Comparison of ENCODE assay signal across 22 cellular contexts in genomic region chr5:97245371-97245770, GRCh38.
"Had no signal": no experiment of that assay in that cellular context is flagged by ENCODE, and none has a peak within 500 bp of the region (broad histone marks: within the 10 kb centered on the region; RNA-seq: fewer than 3 reads in every experiment).

No MANE protein-coding gene starts in this region.

- H3K4me1 Mint-ChIP-seq: activated CD4-positive, alpha-beta T cell treated with anti-CD3 and anti-CD28 coated beads for 36 hours; activated naive CD8-positive, alpha-beta T cell treated with anti-CD3 and anti-CD28 coated beads, Interleukin-2, amount 10 ng/mL, durations not matched to agents 7 days and 5 days; T-cell had no signal

- H3K27ac Mint-ChIP-seq: activated CD4-positive, alpha-beta T cell treated with anti-CD3 and anti-CD28 coated beads for 36 hours; activated CD8-positive, alpha-beta T cell treated with anti-CD3 and anti-CD28 coated beads for 36 hours; activated naive CD8-positive, alpha-beta T cell treated with anti-CD3 and anti-CD28 coated beads, Interleukin-2, amount 10 ng/mL, durations not matched to agents 7 days and 5 days; activated T-helper 2 cell treated with anti-CD3 and anti-CD28 coated beads, Interferon-gamma antibody, Interleukin-2, Interleukin-4, amounts not matched to agents 10 μg/mL and 5 μg/mL and 100 μg/mL, durations not matched to agents 14 hours and 24 hours and 36 hours; T-cell; WTC11 had no signal

- H3K4me3 ChIP-seq: body of pancreas, colonic mucosa, mucosa of descending colon had no signal

- H3K36me3 Mint-ChIP-seq: activated naive CD8-positive, alpha-beta T cell treated with anti-CD3 and anti-CD28 coated beads, Interleukin-2, amount 10 ng/mL, durations not matched to agents 7 days and 5 days had no signal

- H3K4me3 Mint-ChIP-seq: activated CD4-positive, alpha-beta T cell treated with anti-CD3 and anti-CD28 coated beads for 36 hours; activated CD8-positive, alpha-beta T cell treated with anti-CD3 and anti-CD28 coated beads for 36 hours; activated naive CD8-positive, alpha-beta T cell treated with anti-CD3 and anti-CD28 coated beads, Interleukin-2, amount 10 ng/mL, durations not matched to agents 7 days and 5 days; naive B cell; T-cell; WTC11 had no signal

- ATAC-seq: activated CD4-positive, alpha-beta T cell treated with anti-CD3 and anti-CD28 coated beads for 36 hours; activated CD8-positive, alpha-beta T cell treated with anti-CD3 and anti-CD28 coated beads for 36 hours; body of pancreas; left ventricle myocardium superior; mucosa of descending colon; T-cell; WTC11 had no signal

- H3K36me3 ChIP-seq: colonic mucosa had no signal

- DNase-seq: activated CD4-positive, alpha-beta T cell treated with anti-CD3 and anti-CD28 coated beads for 36 hours; activated CD8-positive, alpha-beta T cell treated with anti-CD3 and anti-CD28 coated beads for 36 hours; activated naive CD4-positive, alpha-beta T cell treated with Interleukin-2 at 50 U/mL for 16 hours; activated naive CD8-positive, alpha-beta T cell treated with anti-CD3 and anti-CD28 coated beads, Interleukin-2, amount 10 ng/mL, durations not matched to agents 7 days and 5 days; activated T-cell treated with anti-CD3 and anti-CD28 coated beads, Interleukin-2, amount 50 U/mL, for 1 hour; amygdala; body of pancreas; central memory CD4-positive, alpha-beta T cell; colonic mucosa; foreskin melanocyte; head of caudate nucleus; left ventricle myocardium superior; mucosa of descending colon; naive B cell; nucleus accumbens; stimulated activated CD4-positive, alpha-beta T cell treated with anti-CD3 and anti-CD28 coated beads, Interleukin-12 subunit alpha, Interleukin-12 subunit beta, amount 100 ng/mL, for 4 hours; stimulated activated CD4-positive, alpha-beta T cell treated with anti-CD3 and anti-CD28 coated beads, Interleukin-1b, Interleukin-23, amount 100 ng/mL, for 48 hours; stimulated activated CD8-positive, alpha-beta memory T cell treated with anti-CD3 and anti-CD28 coated beads, Interleukin-4, amount 100 ng/mL, for 48 hours; stimulated activated naive CD4-positive, alpha-beta T cell; T-cell had no signal

- H3K9me3 Mint-ChIP-seq: activated CD8-positive, alpha-beta T cell treated with anti-CD3 and anti-CD28 coated beads for 36 hours; activated naive CD8-positive, alpha-beta T cell treated with anti-CD3 and anti-CD28 coated beads, Interleukin-2, amount 10 ng/mL, durations not matched to agents 7 days and 5 days; activated T-helper 2 cell treated with anti-CD3 and anti-CD28 coated beads, Interferon-gamma antibody, Interleukin-2, Interleukin-4, amounts not matched to agents 10 μg/mL and 5 μg/mL and 100 μg/mL, durations not matched to agents 14 hours and 24 hours and 36 hours had no signal

- H3K27me3 Mint-ChIP-seq: activated CD8-positive, alpha-beta T cell treated with anti-CD3 and anti-CD28 coated beads for 36 hours; naive B cell had no signal

- H3K27me3 ChIP-seq: body of pancreas, colonic mucosa had no signal
